Comparison of ENCODE assay signal across 1 cellular context in genomic region chr1:234973426-234974250, GRCh38.
TF ChIP-seq lines count a peak whose summit lies in the region.

No MANE protein-coding gene starts in this region.

TF ChIP-seq in H1, 55 proteins besides CTCF, POLR2A, EP300 and RAD21 (continued from another document):
- TF ChIP-seq SRF (IDR thresholded peaks at IDR 0.05; ENCODE audit: low read depth, low read length) (no peak), HDAC2 (IDR thresholded peaks at IDR 0.05; ENCODE audit: borderline replicate concordance in 1 of 2, low read depth in 2 of 2, low read length in 2 of 2) (no peak)
